In genomic region chrX:136204571-136204970, GRCh38 we compare ENCODE assay signal across 11 cellular contexts. TPM values are rescaled to one million over a fixed set of nuclear protein-coding genes. Genes with fewer than 3 reads are reported as not detected.
DNase-seq lines count a peak whose midpoint lies in the region; ATAC-seq and TF ChIP-seq lines count a peak whose summit lies in the region.
"Had no signal": no experiment of that assay in that cellular context is flagged by ENCODE, and none has a peak within 500 bp of the region (broad histone marks: within the 10 kb centered on the region; RNA-seq: fewer than 3 reads in every experiment).

No MANE protein-coding gene starts in this region.

- no peak for TF ChIP-seq CTCF in mesothelial cell of epicardium (IDR thresholded peaks at IDR 0.05; ENCODE audit: unreplicated experiment)
- no peak for TF ChIP-seq CTCF in GM20000 (IDR thresholded peaks at IDR 0.05; ENCODE audit: extremely low read depth, missing control alignments)

- H3K9me3 Mint-ChIP-seq in mesothelial cell of epicardium, result peaks cover 7% of the 10 kb centered on the region
- H3K9me3 Mint-ChIP-seq in activated T-helper 2 cell treated with anti-CD3 and anti-CD28 coated beads, Interferon-gamma antibody, Interleukin-2, Interleukin-4, amounts not matched to agents 10 μg/mL and 5 μg/mL and 100 μg/mL, durations not matched to agents 14 hours and 24 hours and 36 hours, result no peaks in the 10 kb centered on the region

- H3K27me3 ChIP-seq in MG63, result no peaks in the 10 kb centered on the region
- no peaks in the 10 kb centered on the region for H3K27me3 ChIP-seq in effector memory CD4-positive, alpha-beta T cell (replicated peaks; ENCODE audit: control insufficient read depth, insufficient read depth, low read length, poor library complexity, severe bottlenecking)

- H3K27ac Mint-ChIP-seq in mesothelial cell of epicardium, result peak overlapping the region; percentile 30
- H3K27ac Mint-ChIP-seq in activated T-helper 2 cell treated with anti-CD3 and anti-CD28 coated beads, Interferon-gamma antibody, Interleukin-2, Interleukin-4, amounts not matched to agents 10 μg/mL and 5 μg/mL and 100 μg/mL, durations not matched to agents 14 hours and 24 hours and 36 hours, result no peak overlapping the region

- peak overlapping the region; percentile 5 for H3K27ac ChIP-seq in effector memory CD4-positive, alpha-beta T cell (ENCODE audit: insufficient read depth, low read length, poor library complexity, severe bottlenecking)

- no peak overlapping the region for H3K4me3 Mint-ChIP-seq in mesothelial cell of epicardium
- H3K4me3 Mint-ChIP-seq in activated T-helper 2 cell treated with anti-CD3 and anti-CD28 coated beads, Interferon-gamma antibody, Interleukin-2, Interleukin-4, amounts not matched to agents 10 μg/mL and 5 μg/mL and 100 μg/mL, durations not matched to agents 14 hours and 24 hours and 36 hours (ENCODE audit: low read depth), result no peak overlapping the region

- peaks cover 10% of the 10 kb centered on the region for H3K4me1 ChIP-seq in effector memory CD4-positive, alpha-beta T cell (ENCODE audit: control insufficient read depth, insufficient read depth, low read length, poor library complexity, severe bottlenecking)

- ATAC-seq in GM18867 (IDR thresholded peaks at IDR 0.05; ENCODE audit: unreplicated experiment), result no peak

- intact Hi-C loops in activated T-helper 2 cell treated with anti-CD3 and anti-CD28 coated beads, Interferon-gamma antibody, Interleukin-2, Interleukin-4, amounts not matched to agents 10 μg/mL and 5 μg/mL and 100 μg/mL, durations not matched to agents 14 hours and 24 hours and 36 hours (cut with micrococcal nuclease), result loop anchor here (10.0 kb wide), 1 partner anchor 180 kb away; no protein-coding TSS in a partner anchor

- H3K27me3 Mint-ChIP-seq in mesothelial cell of epicardium (ENCODE audit: low read depth), result no peaks in the 10 kb centered on the region
- no peaks in the 10 kb centered on the region for H3K27me3 Mint-ChIP-seq in activated T-helper 2 cell treated with anti-CD3 and anti-CD28 coated beads, Interferon-gamma antibody, Interleukin-2, Interleukin-4, amounts not matched to agents 10 μg/mL and 5 μg/mL and 100 μg/mL, durations not matched to agents 14 hours and 24 hours and 36 hours (ENCODE audit: low read depth)

- H3K36me3 Mint-ChIP-seq in mesothelial cell of epicardium, result peaks cover 1% of the 10 kb centered on the region
- H3K36me3 Mint-ChIP-seq in activated T-helper 2 cell treated with anti-CD3 and anti-CD28 coated beads, Interferon-gamma antibody, Interleukin-2, Interleukin-4, amounts not matched to agents 10 μg/mL and 5 μg/mL and 100 μg/mL, durations not matched to agents 14 hours and 24 hours and 36 hours (ENCODE audit: low read depth), result peaks cover 3% of the 10 kb centered on the region

- H3K9me3 ChIP-seq in MG63, result no peaks in the 10 kb centered on the region
- no peaks in the 10 kb centered on the region for H3K9me3 ChIP-seq in effector memory CD4-positive, alpha-beta T cell (ENCODE audit: control insufficient read depth, low read length)

- peaks cover 6% of the 10 kb centered on the region for H3K4me1 Mint-ChIP-seq in mesothelial cell of epicardium
- peaks cover 29% of the 10 kb centered on the region for H3K4me1 Mint-ChIP-seq in activated T-helper 2 cell treated with anti-CD3 and anti-CD28 coated beads, Interferon-gamma antibody, Interleukin-2, Interleukin-4, amounts not matched to agents 10 μg/mL and 5 μg/mL and 100 μg/mL, durations not matched to agents 14 hours and 24 hours and 36 hours (ENCODE audit: low read depth)

- no peaks in the 10 kb centered on the region; the same call in none of the 2 replicates for H3K36me3 ChIP-seq in MG63
- H3K36me3 ChIP-seq in effector memory CD4-positive, alpha-beta T cell (ENCODE audit: control insufficient read depth, insufficient read depth, low read length), result no peaks in the 10 kb centered on the region

- H3K4me3 ChIP-seq in MG63, result no peak overlapping the region
- no peak overlapping the region for H3K4me3 ChIP-seq in effector memory CD4-positive, alpha-beta T cell (ENCODE audit: insufficient read depth, low read depth, low read length, poor library complexity, severe bottlenecking)

- DNase-seq in AG20443 (ENCODE audit: low spot score) (peak; percentile 51), MG63 (peak; percentile 49), mesothelial cell of epicardium (ENCODE audit: low spot score in 2 of 2, unreplicated experiment in 2 of 2) (no peak), GM20000 (ENCODE audit: low spot score) (no peak), NOMO-1 (lab: John Stamatoyannopoulos, UW; ENCODE audit: unreplicated experiment in 2 of 2) (no peak)
- DNase-seq in effector memory CD4-positive, alpha-beta T cell, result peak in 2 of 3 donors; percentile 3 to 8
- no peak for DNase-seq in activated T-helper 2 cell treated with anti-CD3 and anti-CD28 coated beads, Interferon-gamma antibody, Interleukin-2, Interleukin-4, amounts not matched to agents 10 μg/mL and 5 μg/mL and 100 μg/mL, durations not matched to agents 14 hours and 24 hours and 36 hours (ENCODE audit: low spot score)
- DNase-seq: activated CD8-positive, alpha-beta memory T cell treated with anti-CD3 and anti-CD28 coated beads, Interleukin-2, amount 50 U/mL, for 48 hours; kidney; NCI-H2171 had no signal

RNA-seq across cellular contexts. Expression of gene MAP7D3, which starts 46.6 kb away (rescaled TPM):
- 12.1 and 14.3 TPM in 2 replicates for total RNA-seq in MG63 (2014; rRNA removed; shearing (Covaris generic); ENCODE audit: low replicate concordance)
- 10.3 to 10.6 TPM (median 10.4 TPM) in 3 replicates for total RNA-seq in mesothelial cell of epicardium
- total RNA-seq in activated T-helper 2 cell treated with anti-CD3 and anti-CD28 coated beads, Interferon-gamma antibody, Interleukin-2, Interleukin-4, amounts not matched to agents 10 μg/mL and 5 μg/mL and 100 μg/mL, durations not matched to agents 14 hours and 24 hours and 36 hours, result 28.1 and 28.6 TPM in 2 replicates

RNA-seq across cellular contexts. Expression of gene FHL1, which starts 57.2 kb away (rescaled TPM):
- total RNA-seq in MG63 (2014; rRNA removed; shearing (Covaris generic); ENCODE audit: low replicate concordance), result 149 and 156 TPM in 2 replicates
- total RNA-seq in mesothelial cell of epicardium, result 22.2 to 26.8 TPM (median 23.4 TPM) in 3 replicates
- total RNA-seq in activated T-helper 2 cell treated with anti-CD3 and anti-CD28 coated beads, Interferon-gamma antibody, Interleukin-2, Interleukin-4, amounts not matched to agents 10 μg/mL and 5 μg/mL and 100 μg/mL, durations not matched to agents 14 hours and 24 hours and 36 hours, result 4.5 and 8.1 TPM in 2 replicates

Comparison
In these comparisons a context has a peak if more than half of its experiments do, and no peak if none do; other contexts are left out.
1. DNase-seq: peak in AG20443 (single experiment), MG63 (single experiment) and effector memory CD4-positive, alpha-beta T cell (2 of 3); none in mesothelial cell of epicardium (0 of 2), GM20000 (single experiment), NOMO-1 (0 of 2) and activated T-helper 2 cell treated with anti-CD3 and anti-CD28 coated beads, Interferon-gamma antibody, Interleukin-2, Interleukin-4, amounts not matched to agents 10 μg/mL and 5 μg/mL and 100 μg/mL, durations not matched to agents 14 hours and 24 hours and 36 hours (single experiment).